ENCODE assay signal across 9 cellular contexts in the genomic region with DNA sequence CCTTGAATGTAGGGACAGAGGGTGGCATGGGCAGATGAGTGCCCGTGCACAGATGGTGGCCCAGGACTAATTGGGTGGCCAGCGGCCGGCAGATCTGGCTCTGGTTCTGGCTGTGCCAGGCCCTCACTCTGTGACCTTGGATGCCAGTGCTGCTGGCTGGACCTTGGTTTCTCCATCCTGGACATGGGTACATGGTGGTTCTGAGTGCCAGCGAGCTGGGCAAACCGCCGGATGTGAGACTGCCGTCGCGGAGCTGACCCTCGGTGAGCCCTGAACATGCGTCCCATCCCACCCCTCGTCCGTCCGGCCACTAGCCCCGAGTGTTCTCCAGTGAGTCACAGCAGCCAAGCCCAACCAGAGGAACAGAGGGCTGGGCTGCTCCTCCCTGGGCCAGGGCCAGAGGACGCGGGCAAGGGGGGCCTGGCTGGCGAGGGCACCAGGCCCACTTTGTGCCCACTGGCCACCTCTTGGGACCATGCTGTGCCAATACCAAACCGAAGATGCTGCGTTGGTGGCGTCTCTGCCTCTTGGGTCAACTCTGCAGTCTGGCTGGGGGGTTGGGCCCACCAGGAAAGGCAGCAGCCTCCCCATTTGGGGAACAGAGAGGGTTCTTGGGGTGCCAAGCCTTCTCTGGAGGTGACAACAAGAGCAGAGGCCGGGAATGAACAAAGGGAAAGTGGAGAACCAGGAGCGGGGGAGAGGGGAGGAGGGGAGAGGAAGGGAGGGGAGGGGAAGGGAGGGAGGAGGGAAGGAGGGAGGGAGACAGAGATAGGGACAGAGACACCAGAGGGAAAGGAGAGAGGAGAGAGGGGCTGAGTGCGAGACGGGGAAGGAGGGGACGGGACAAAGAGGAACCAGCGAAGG. TPM values are rescaled to one million over a fixed set of nuclear protein-coding genes. Genes with fewer than 3 reads are reported as not detected.
DNase-seq lines count a peak whose midpoint lies in the region; ATAC-seq lines count a peak whose summit lies in the region.
"Had no signal": no experiment of that assay in that cellular context is flagged by ENCODE, and none has a peak within 500 bp of the region (broad histone marks: within the 10 kb centered on the region; RNA-seq: fewer than 3 reads in every experiment).

No MANE protein-coding gene starts in this region.

- no peaks in the 10 kb centered on the region for H3K36me3 ChIP-seq in esophagus (ENCODE audit: control insufficient read depth in 2 of 2, insufficient read depth in 2 of 2, low read length in 1 of 2)
- no peaks in the 10 kb centered on the region for H3K36me3 ChIP-seq in mucosa of rectum (ENCODE audit: control insufficient read depth in 2 of 2, insufficient read depth in 2 of 2, low read length in 2 of 2)

- H3K4me1 ChIP-seq in esophagus (ENCODE audit: control insufficient read depth in 2 of 2, insufficient read depth in 2 of 2, low read length in 1 of 2) (peaks cover 11 to 21% of the 10 kb centered on the region in 2 donors), mucosa of rectum (ENCODE audit: control insufficient read depth in 2 of 2, insufficient read depth in 2 of 2, low read length in 2 of 2) (peaks cover 11 to 20% of the 10 kb centered on the region in 2 donors)

- no peak for ATAC-seq in HG03521 (IDR thresholded peaks at IDR 0.05; ENCODE audit: unreplicated experiment)
- no peak for ATAC-seq in GM21528 (IDR thresholded peaks at IDR 0.05; ENCODE audit: low FRiP score, unreplicated experiment)
- ATAC-seq in HG03025 (IDR thresholded peaks at IDR 0.05; ENCODE audit: low FRiP score, unreplicated experiment), result no peak

- H3K9me3 ChIP-seq in esophagus (ENCODE audit: control insufficient read depth in 2 of 2, insufficient read depth in 1 of 2, low read depth in 1 of 2, low read length in 1 of 2) (no peaks in the 10 kb centered on the region), mucosa of rectum (ENCODE audit: control insufficient read depth in 2 of 2, low read length in 2 of 2) (no peaks in the 10 kb centered on the region)

- H3K27me3 ChIP-seq in esophagus (ENCODE audit: control insufficient read depth in 1 of 2, insufficient read depth in 2 of 2, low read length in 2 of 2), result no peaks in the 10 kb centered on the region
- no peaks in the 10 kb centered on the region for H3K27me3 ChIP-seq in mucosa of rectum (ENCODE audit: control insufficient read depth in 2 of 2, insufficient read depth in 2 of 2, low read length in 2 of 2)

- peak overlapping the region; percentile 32 to 48 for H3K9ac ChIP-seq in mucosa of rectum (ENCODE audit: low read depth in 1 of 2, low read length in 2 of 2)
- H3K9ac ChIP-seq: KMS-11 had no signal

- 23 to 29% methylated on average over 27 of the region's 27 CpGs for WGBS in esophagus, 2 donors

- DNase-seq in EL (peak; percentile 91), OCI-M1 (lab: John Stamatoyannopoulos, UW) (peak; percentile 18)
- DNase-seq in effector CD4-positive, alpha-beta T cell, result no peak

- H3K4me3 ChIP-seq in esophagus (ENCODE audit: low read depth in 1 of 2, low read length in 2 of 2), result peak overlapping the region in 1 of 2 donors; percentile 3
- peak overlapping the region; percentile 41 to 43 for H3K4me3 ChIP-seq in mucosa of rectum (ENCODE audit: low read length in 2 of 2)

- H3K27ac ChIP-seq in esophagus (ENCODE audit: low read depth in 2 of 2, low read length in 1 of 2), result peak overlapping the region; percentile 45 to 54
- peak overlapping the region; percentile 76 for H3K27ac ChIP-seq in mucosa of rectum (ENCODE audit: low read depth in 2 of 2, low read length in 2 of 2)
- H3K27ac ChIP-seq: KMS-11 had no signal

RNA-seq across cellular contexts. Expression of gene LSP1, which starts 10.7 kb away (rescaled TPM):
- polyA plus RNA-seq in esophagus, result 100 to 1,000 TPM in 1 of 2 donors, 10 to 100 TPM in 1; 23.7 to 130 TPM

RNA-seq across cellular contexts. Expression of gene TNNI2, which starts 24.8 kb away (rescaled TPM):
- 100 to 1,000 TPM in 1 of 2 donors, 1 to 10 TPM in 1; 9.8 to 166 TPM for polyA plus RNA-seq in esophagus

RNA-seq across cellular contexts. Expression of gene PRR33, which starts 28.1 kb away (rescaled TPM):
- polyA plus RNA-seq in esophagus, result under 1 TPM; 0.02 to 0.43 TPM

RNA-seq across cellular contexts. Expression of gene SYT8, which starts 28.8 kb away (rescaled TPM):
- polyA plus RNA-seq in esophagus, result 100 to 1,000 TPM in 1 of 2 donors, 10 to 100 TPM in 1; 38.9 to 360 TPM

RNA-seq across cellular contexts. Expression of gene TNNT3, which starts 55.9 kb away (rescaled TPM):
- polyA plus RNA-seq in esophagus, result 1 to 10 TPM; 1.7 to 7.1 TPM
